In the genomic region with DNA sequence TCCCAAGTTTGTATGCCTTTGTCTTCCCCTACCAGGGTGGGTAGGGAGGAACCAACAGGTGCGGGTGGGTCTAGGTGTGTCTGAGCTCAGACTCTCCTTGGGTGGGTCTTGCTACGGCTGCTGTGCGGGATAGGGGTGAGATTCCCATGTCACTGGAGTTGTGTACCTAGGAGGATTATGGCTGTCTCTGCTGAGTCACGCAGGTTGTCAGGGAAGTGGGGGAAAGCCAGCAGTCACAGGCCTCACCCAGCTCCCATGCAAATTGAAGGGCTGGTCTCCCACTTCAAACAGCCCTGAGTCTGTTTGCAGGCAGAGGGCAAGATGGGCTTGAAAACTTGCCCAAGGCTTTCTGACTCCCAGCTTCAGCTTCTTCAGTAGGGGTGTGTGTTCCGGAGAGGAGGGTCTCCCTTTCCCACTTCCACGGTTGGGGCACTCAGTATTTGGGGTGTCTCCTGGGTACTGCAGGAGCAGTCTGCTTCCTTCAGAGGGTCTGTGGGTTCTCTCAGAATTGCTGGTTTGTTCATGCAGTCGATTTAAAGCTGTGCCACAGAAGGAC, we compare ENCODE assay signal across 16 cellular contexts. TPM values are rescaled to one million over a fixed set of nuclear protein-coding genes. Genes with fewer than 3 reads are reported as not detected.
A peak's percentile ranks its signal among the peaks of the same experiment; 100 is the strongest.
DNase-seq lines count a peak whose midpoint lies in the region; ATAC-seq, FAIRE-seq and TF ChIP-seq lines count a peak whose summit lies in the region.
"Had no signal": no experiment of that assay in that cellular context is flagged by ENCODE, and none has a peak within 500 bp of the region (broad histone marks: within the 10 kb centered on the region; RNA-seq: fewer than 3 reads in every experiment).

No MANE protein-coding gene starts in this region.

- DNase-seq in COLO668 (lab: John Stamatoyannopoulos, UW; ENCODE audit: unreplicated experiment) (peak; percentile 31), DMS79 treated with DMSO at 0.1 percent for 48 hours (lab: John Stamatoyannopoulos, UW) (peak; percentile 30), bronchial epithelial cell (ENCODE audit: low read depth) (peak; percentile 9), trophoblast cell (no peak), C1 segment of cervical spinal cord (lab: John Stamatoyannopoulos, UW) (no peak), erythroblast (lab: John Stamatoyannopoulos, UW) (no peak)
- DNase-seq: CD4-positive, alpha-beta memory T cell; KBM-7; NCI-H187 treated with DMSO at 0.1 percent for 48 hours; SJCRH30 had no signal

- peaks cover 9% of the 10 kb centered on the region for H3K9me3 ChIP-seq in trophoblast cell (ENCODE audit: insufficient read depth, low read depth, low read length)
- H3K9me3 ChIP-seq: SJCRH30 had no signal

- H3K27me3 ChIP-seq in bronchial epithelial cell (ENCODE audit: control insufficient read depth, insufficient read depth, low read length) (no peaks in the 10 kb centered on the region), trophoblast cell (ENCODE audit: insufficient read depth, low read length) (no peaks in the 10 kb centered on the region)
- H3K27me3 ChIP-seq: SJCRH30 had no signal

- no peak overlapping the region for H3K14ac ChIP-seq in trophoblast cell (ENCODE audit: low read length)

- H3K4ac ChIP-seq in trophoblast cell (ENCODE audit: low read depth, low read length): no peak overlapping the region

- peak overlapping the region; percentile 10 for H2BK12ac ChIP-seq in trophoblast cell (ENCODE audit: low read length)

- no peak overlapping the region for H2AFZ ChIP-seq in trophoblast cell (ENCODE audit: insufficient read depth, low read length, poor library complexity)

- H3K4me3 ChIP-seq in bronchial epithelial cell (ENCODE audit: low read depth, low read length) (no peak overlapping the region), trophoblast cell (ENCODE audit: low read depth, low read length) (no peak overlapping the region)
- H3K4me3 ChIP-seq: SJCRH30 had no signal

- no peak overlapping the region for H2BK5ac ChIP-seq in trophoblast cell (ENCODE audit: low read depth, low read length, poor library complexity)

- TF ChIP-seq CTCF in bronchial epithelial cell (IDR thresholded peaks at IDR 0.05; ENCODE audit: insufficient read depth, low read length, severe bottlenecking): no peak

- no peak overlapping the region for H3K27ac ChIP-seq in trophoblast cell (ENCODE audit: low read depth, low read length)
- H3K27ac ChIP-seq: SJCRH30 had no signal

- peak overlapping the region; percentile 40 for H4K91ac ChIP-seq in trophoblast cell (ENCODE audit: low read depth, low read length)

- no peak overlapping the region for H3K23ac ChIP-seq in trophoblast cell (ENCODE audit: low read length)

- H3K4me1 ChIP-seq in trophoblast cell (ENCODE audit: control insufficient read depth in 1 of 2, insufficient read depth in 2 of 2, low read length in 2 of 2): peaks cover 3% of the 10 kb centered on the region in 2 experiments
- H3K4me1 ChIP-seq: SJCRH30 had no signal

- no peak overlapping the region for H2AK5ac ChIP-seq in trophoblast cell (ENCODE audit: low read length)

- H4K8ac ChIP-seq in trophoblast cell (ENCODE audit: low read depth, low read length): no peak overlapping the region

- peaks cover 4% of the 10 kb centered on the region for H3K79me1 ChIP-seq in trophoblast cell (ENCODE audit: low read length)

- H2BK120ac ChIP-seq in trophoblast cell (ENCODE audit: insufficient read depth, low read length, poor library complexity): no peak overlapping the region

- ATAC-seq in GM19452 (IDR thresholded peaks at IDR 0.05; ENCODE audit: unreplicated experiment): no peak
- ATAC-seq: Panc1 had no signal

- no peak overlapping the region for H3K9ac ChIP-seq in trophoblast cell (ENCODE audit: low read length)

- H3K18ac ChIP-seq in trophoblast cell (ENCODE audit: low read length): no peak overlapping the region

- H3K4me2 ChIP-seq in trophoblast cell (ENCODE audit: low read length): no peak overlapping the region

- no CpG with 5 or more reads among the region's 7 CpGs for WGBS in trophoblast cell (ENCODE audit: extremely low coverage, insufficient coverage, insufficient read length)

- no peak for FAIRE-seq in bronchial epithelial cell (lab: Jason Lieb, UNC)
- FAIRE-seq: A204.1, D721Med, G401.6, H1 had no signal

- no peaks in the 10 kb centered on the region for H3K79me2 ChIP-seq in trophoblast cell (ENCODE audit: control insufficient read depth, insufficient read depth, low read length, poor library complexity)

- no peak overlapping the region for H4K12ac ChIP-seq in trophoblast cell (ENCODE audit: low read depth, low read length)

- no peak for TF ChIP-seq POLR2A in erythroblast (IDR thresholded peaks at IDR 0.05; ENCODE audit: low read length)

- no peaks in the 10 kb centered on the region for H3K36me3 ChIP-seq in bronchial epithelial cell (ENCODE audit: control insufficient read depth, insufficient read depth, low read length)
- no peaks in the 10 kb centered on the region for H3K36me3 ChIP-seq in trophoblast cell (ENCODE audit: control insufficient read depth in 1 of 2, insufficient read depth in 2 of 2, low read length in 2 of 2)
- H3K36me3 ChIP-seq: SJCRH30 had no signal

RNA-seq across cellular contexts. Expression of a gene that starts 10.9 kb away (rescaled TPM):
- total RNA-seq in bronchial epithelial cell: 55.3 and 73.6 TPM in 2 replicates
- 230 and 232 TPM in 2 replicates for polyA plus RNA-seq in trophoblast cell (2013)

Comparison
In these comparisons a context has a peak if more than half of its experiments do, and no peak if none do; other contexts are left out.
1. DNase-seq: peak in COLO668 (single experiment), DMS79 treated with DMSO at 0.1 percent for 48 hours (single experiment) and bronchial epithelial cell (single experiment); none in trophoblast cell (0 of 2), C1 segment of cervical spinal cord (0 of 14) and erythroblast (0 of 2).